Comparison of ENCODE assay signal across 34 cellular contexts in genomic region chr18:1811282-1811681, GRCh38.
"Had no signal": no experiment of that assay in that cellular context is flagged by ENCODE, and none has a peak within 500 bp of the region (broad histone marks: within the 10 kb centered on the region; RNA-seq: fewer than 3 reads in every experiment).

No MANE protein-coding gene starts in this region.

- H3K27me3 ChIP-seq: adrenal gland, body of pancreas, brain microvascular endothelial cell, breast epithelium had no signal

- ATAC-seq: activated CD8-positive, alpha-beta T cell treated with anti-CD3 and anti-CD28 coated beads for 36 hours; activated naive CD4-positive, alpha-beta T cell treated with anti-CD3 and anti-CD28 coated beads, Interleukin-2, amount 50 U/mL, for 72 hours; activated T-cell treated with anti-CD3 and anti-CD28 coated beads, Interleukin-2, amount 50 U/mL, for 4 hours; activated T-cell treated with anti-CD3 and anti-CD28 coated beads, Interleukin-2, amount 50 U/mL, for 72 hours; activated T-helper 17 cell treated with anti-CD3 and anti-CD28 coated beads, Interleukin-2, amount 50 U/mL, for 72 hours; body of pancreas had no signal

- H3K9me3 ChIP-seq: adrenal gland, body of pancreas had no signal

- H3K36me3 ChIP-seq: adrenal gland, brain microvascular endothelial cell, breast epithelium had no signal

- H3K27ac ChIP-seq: adrenal gland, body of pancreas, brain microvascular endothelial cell, breast epithelium, VCaP had no signal

- H3K4me1 ChIP-seq: adrenal gland, body of pancreas, breast epithelium had no signal

- H3K4me3 ChIP-seq: adrenal gland, body of pancreas, breast epithelium had no signal

- FAIRE-seq: astrocyte, TTC549 had no signal

- DNase-seq: activated B cell treated with CpG ODN at 0.5 μM for 24 hours; activated CD4-positive, alpha-beta memory T cell treated with anti-CD3 and anti-CD28 coated beads for 36 hours; activated CD4-positive, alpha-beta T cell treated with anti-CD3 and anti-CD28 coated beads for 4 hours; activated CD4-positive, alpha-beta T cell treated with anti-CD3 and anti-CD28 coated beads, Interleukin-2, amount 10 ng/mL, durations not matched to agents 24 days and 14 days; activated CD4-positive, alpha-beta T cell treated with anti-CD3 and anti-CD28 coated beads, Interleukin-2, amount 50 U/mL, for 1 hour; activated CD4-positive, alpha-beta T cell treated with anti-CD3 and anti-CD28 coated beads, Interleukin-2, amount 50 U/mL, for 4 hours; activated CD4-positive, CD25-positive, alpha-beta regulatory T cell treated with anti-CD3 and anti-CD28 coated beads, Interleukin-2, amount 50 U/mL, for 72 hours; activated CD8-positive, alpha-beta memory T cell treated with anti-CD3 and anti-CD28 coated beads, Interleukin-2, amount 50 U/mL, for 4 hours; activated CD8-positive, alpha-beta T cell treated with anti-CD3 and anti-CD28 coated beads for 36 hours; activated effector memory CD4-positive, alpha-beta T cell treated with anti-CD3 and anti-CD28 coated beads, Interleukin-2, amount 50 U/mL, for 16 hours; activated gamma-delta T cell treated with Interleukin-2 at 50 U/mL for 16 hours; activated naive CD4-positive, alpha-beta T cell; activated naive CD4-positive, alpha-beta T cell treated with anti-CD3 and anti-CD28 coated beads for 36 hours; activated naive CD4-positive, alpha-beta T cell treated with anti-CD3 and anti-CD28 coated beads, Interleukin-2, amount 50 U/mL, for 16 hours; activated naive CD8-positive, alpha-beta T cell treated with anti-CD3 and anti-CD28 coated beads for 36 hours; activated T-cell treated with anti-CD3 and anti-CD28 coated beads for 4 hours; activated T-cell treated with anti-CD3 and anti-CD28 coated beads, Interleukin-2, amount 50 U/mL, for 1 hour; activated T-cell treated with anti-CD3 and anti-CD28 coated beads, Interleukin-2, amount 50 U/mL, for 4 hours; activated T-cell treated with anti-CD3 and anti-CD28 coated beads, Interleukin-2, amount 50 U/mL, for 72 hours; adrenal gland; amniotic stem cell; aorta; body of pancreas; brain microvascular endothelial cell; central memory CD4-positive, alpha-beta T cell; T-helper 1 cell; T-helper 2 cell; T-helper 9 cell had no signal
